8 cellular contexts compared by ENCODE assay signal in the genomic region with DNA sequence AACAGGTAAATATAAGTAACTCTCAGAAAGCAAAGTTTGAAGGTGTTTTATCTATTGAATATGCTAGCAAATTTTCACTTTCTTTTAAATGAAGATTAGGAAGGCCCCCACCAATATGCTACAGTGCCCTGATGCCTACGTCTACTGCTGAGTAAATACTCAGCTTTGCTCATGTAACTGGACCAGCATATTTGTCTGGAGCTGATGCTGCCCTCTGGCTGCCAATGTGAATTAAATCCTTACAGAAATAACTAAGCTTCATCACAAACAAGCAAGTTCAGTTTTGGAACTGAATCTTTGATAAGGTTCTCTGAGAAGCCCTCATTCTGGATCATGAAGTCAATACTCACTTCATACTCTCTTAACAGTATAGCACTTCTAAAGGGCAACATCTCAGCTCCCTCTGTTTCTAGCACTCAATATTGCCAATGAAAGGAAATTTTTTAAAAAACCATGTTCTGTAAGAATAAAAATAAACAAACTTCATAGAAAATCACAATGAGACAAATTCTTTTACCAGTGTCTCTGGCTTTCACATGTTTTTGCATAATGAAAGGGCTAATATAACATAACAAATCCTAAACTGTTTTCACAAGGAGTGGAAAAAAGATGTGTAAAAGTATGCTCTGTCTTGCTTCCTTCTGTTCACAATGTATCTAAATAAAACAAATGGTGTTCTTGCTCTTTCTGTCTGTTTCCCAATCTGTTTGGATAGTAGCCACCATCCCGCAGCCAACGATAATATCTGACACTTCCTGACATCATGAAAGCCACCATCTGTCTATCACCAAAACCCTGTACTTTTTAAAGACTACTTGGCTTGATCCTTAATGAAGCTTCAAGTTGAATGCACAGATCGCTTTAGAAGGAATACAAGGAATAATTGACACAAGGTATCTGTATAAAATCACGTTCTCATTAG.
A peak's percentile ranks its signal among the peaks of the same experiment; 100 is the strongest.
DNase-seq lines count a peak whose midpoint lies in the region; ATAC-seq, FAIRE-seq and TF ChIP-seq lines count a peak whose summit lies in the region.
"Had no signal": no experiment of that assay in that cellular context is flagged by ENCODE, and none has a peak within 500 bp of the region (broad histone marks: within the 10 kb centered on the region; RNA-seq: fewer than 3 reads in every experiment).

No MANE protein-coding gene starts in this region.

- peak; percentile 9 for DNase-seq in H54 (ENCODE audit: insufficient read length, low spot score)
- peak; percentile 51 for DNase-seq in NCI-H226
- DNase-seq in bronchial epithelial cell (ENCODE audit: low read depth) = peak; percentile 54
- DNase-seq in left kidney (ENCODE audit: low read depth, low spot score) = peak; percentile 72
- no peak for DNase-seq in stimulated activated naive CD8-positive, alpha-beta T cell treated with anti-CD3 and anti-CD28 coated beads, Interleukin-15, amount 100 ng/mL, for 72 hours
- DNase-seq in T-helper 9 cell = no peak

- ATAC-seq in HG03025 (IDR thresholded peaks at IDR 0.05; ENCODE audit: low FRiP score, unreplicated experiment) = no peak
- no peak for ATAC-seq in stimulated activated naive CD8-positive, alpha-beta T cell treated with anti-CD3 and anti-CD28 coated beads, Interleukin-15, amount 100 ng/mL, for 72 hours
- ATAC-seq: T-cell had no signal

- H3K27me3 Mint-ChIP-seq in stimulated activated naive CD8-positive, alpha-beta T cell treated with anti-CD3 and anti-CD28 coated beads, Interleukin-15, amount 100 ng/mL, for 72 hours = no peaks in the 10 kb centered on the region

- no peaks in the 10 kb centered on the region for H3K4me1 Mint-ChIP-seq in stimulated activated naive CD8-positive, alpha-beta T cell treated with anti-CD3 and anti-CD28 coated beads, Interleukin-15, amount 100 ng/mL, for 72 hours
- H3K4me1 Mint-ChIP-seq: T-cell had no signal

- H3K9me3 Mint-ChIP-seq in stimulated activated naive CD8-positive, alpha-beta T cell treated with anti-CD3 and anti-CD28 coated beads, Interleukin-15, amount 100 ng/mL, for 72 hours = peaks cover 0 to 4% of the 10 kb centered on the region in 2 donors

- H3K27me3 ChIP-seq in bronchial epithelial cell (ENCODE audit: control insufficient read depth, insufficient read depth, low read length) = no peaks in the 10 kb centered on the region

- TF ChIP-seq CTCF in bronchial epithelial cell (IDR thresholded peaks at IDR 0.05; ENCODE audit: insufficient read depth, low read length, severe bottlenecking) = peak; percentile 51

- H3K27ac Mint-ChIP-seq in stimulated activated naive CD8-positive, alpha-beta T cell treated with anti-CD3 and anti-CD28 coated beads, Interleukin-15, amount 100 ng/mL, for 72 hours = no peak overlapping the region
- H3K27ac Mint-ChIP-seq: T-cell had no signal

- H3K4me3 ChIP-seq in bronchial epithelial cell (ENCODE audit: low read depth, low read length) = no peak overlapping the region

- no peak overlapping the region for H3K4me3 Mint-ChIP-seq in stimulated activated naive CD8-positive, alpha-beta T cell treated with anti-CD3 and anti-CD28 coated beads, Interleukin-15, amount 100 ng/mL, for 72 hours
- H3K4me3 Mint-ChIP-seq: T-cell had no signal

- no peak for TF ChIP-seq POLR2A in H54 (IDR thresholded peaks at IDR 0.05; ENCODE audit: low read depth, low read length)

- no peaks in the 10 kb centered on the region for H3K36me3 ChIP-seq in bronchial epithelial cell (ENCODE audit: control insufficient read depth, insufficient read depth, low read length)

- FAIRE-seq in H54 (lab: Jason Lieb, UNC) (peak; percentile 100), bronchial epithelial cell (lab: Jason Lieb, UNC) (no peak)

Comparison
In these comparisons a context has a peak if more than half of its experiments do, and no peak if none do; other contexts are left out.
1. DNase-seq: peak in H54 (single experiment), NCI-H226 (single experiment), bronchial epithelial cell (single experiment) and left kidney (single experiment); none in stimulated activated naive CD8-positive, alpha-beta T cell treated with anti-CD3 and anti-CD28 coated beads, Interleukin-15, amount 100 ng/mL, for 72 hours (0 of 2) and T-helper 9 cell (single experiment).